Comparison of ENCODE assay signal across 10 cellular contexts in genomic region chr1:23118957-23119792, GRCh38. TPM values are rescaled to one million over a fixed set of nuclear protein-coding genes. Genes with fewer than 3 reads are reported as not detected.
DNase-seq lines count a peak whose midpoint lies in the region; ATAC-seq and TF ChIP-seq lines count a peak whose summit lies in the region.
"Had no signal": no experiment of that assay in that cellular context is flagged by ENCODE, and none has a peak within 500 bp of the region (broad histone marks: within the 10 kb centered on the region; RNA-seq: fewer than 3 reads in every experiment).

No MANE protein-coding gene starts in this region.

- ATAC-seq in HG03354 (IDR thresholded peaks at IDR 0.05; ENCODE audit: poor library complexity, severe bottlenecking, unreplicated experiment): no peak

- no peak for TF ChIP-seq CTCF in coronary artery (IDR thresholded peaks at IDR 0.05)

- DNase-seq in HEK293T (ENCODE audit: extremely low spot score) (no peak), T-helper 22 cell (ENCODE audit: low read depth) (peak; percentile 29), coronary artery (ENCODE audit: low spot score) (peak; percentile 56), renal cortical epithelial cell (ENCODE audit: low read depth) (peak; percentile 30), Ammon's horn (ENCODE audit: low spot score) (no peak), hypothalamus (lab: John Stamatoyannopoulos, UW) (no peak), NCI-H82 treated with DMSO at 0.1 percent for 48 hours (lab: John Stamatoyannopoulos, UW; ENCODE audit: unreplicated experiment) (no peak)
- DNase-seq: dorsolateral prefrontal cortex, NCI-H345 had no signal

- POLR2A ChIA-PET in HEK293T (lab: Yijun Ruan, JAX): interaction anchor here (1.1 kb wide), 1 partner anchor 50 kb away, joined by 3 read pairs; the partner anchor contains the start of gene LUZP1

- CTCF ChIA-PET in HEK293T (lab: Yijun Ruan, JAX): interaction anchor here (0.6 kb wide), 2 partner anchors 48 to 75 kb away, joined by 3 to 5 read pairs; no protein-coding TSS in a partner anchor

- H3K4me3 ChIP-seq in coronary artery: peak overlapping the region; percentile 54

- peak overlapping the region in 1 of 2 donors; percentile 5 for H3K27ac ChIP-seq in coronary artery

TF ChIP-seq in HEK293T, 16 proteins besides CTCF, POLR2A, EP300 and RAD21:
- no peak for TF ChIP-seq LEF1 (IDR thresholded peaks at IDR 0.05; ENCODE audit: borderline replicate concordance)
- no peak for TF ChIP-seq SUZ12 (IDR thresholded peaks at IDR 0.05)
- no peak for TF ChIP-seq L3MBTL2 (conservative IDR thresholded peaks at IDR 0.05)
- TF ChIP-seq ZNF384 (IDR thresholded peaks at IDR 0.05): peak; percentile 69

RNA-seq across cellular contexts. Expression of gene LUZP1, which starts 49.5 kb away (rescaled TPM):
- total RNA-seq in renal cortical epithelial cell: 30.7 and 65.1 TPM in 2 replicates

Comparison
In these comparisons a context has a peak if more than half of its experiments do, and no peak if none do; other contexts are left out.
1. DNase-seq: peak in T-helper 22 cell (single experiment), coronary artery (single experiment) and renal cortical epithelial cell (single experiment); none in HEK293T (single experiment), Ammon's horn (single experiment), hypothalamus (0 of 51) and NCI-H82 treated with DMSO at 0.1 percent for 48 hours (single experiment).